1 cellular context compared by ENCODE assay signal in the genomic region with DNA sequence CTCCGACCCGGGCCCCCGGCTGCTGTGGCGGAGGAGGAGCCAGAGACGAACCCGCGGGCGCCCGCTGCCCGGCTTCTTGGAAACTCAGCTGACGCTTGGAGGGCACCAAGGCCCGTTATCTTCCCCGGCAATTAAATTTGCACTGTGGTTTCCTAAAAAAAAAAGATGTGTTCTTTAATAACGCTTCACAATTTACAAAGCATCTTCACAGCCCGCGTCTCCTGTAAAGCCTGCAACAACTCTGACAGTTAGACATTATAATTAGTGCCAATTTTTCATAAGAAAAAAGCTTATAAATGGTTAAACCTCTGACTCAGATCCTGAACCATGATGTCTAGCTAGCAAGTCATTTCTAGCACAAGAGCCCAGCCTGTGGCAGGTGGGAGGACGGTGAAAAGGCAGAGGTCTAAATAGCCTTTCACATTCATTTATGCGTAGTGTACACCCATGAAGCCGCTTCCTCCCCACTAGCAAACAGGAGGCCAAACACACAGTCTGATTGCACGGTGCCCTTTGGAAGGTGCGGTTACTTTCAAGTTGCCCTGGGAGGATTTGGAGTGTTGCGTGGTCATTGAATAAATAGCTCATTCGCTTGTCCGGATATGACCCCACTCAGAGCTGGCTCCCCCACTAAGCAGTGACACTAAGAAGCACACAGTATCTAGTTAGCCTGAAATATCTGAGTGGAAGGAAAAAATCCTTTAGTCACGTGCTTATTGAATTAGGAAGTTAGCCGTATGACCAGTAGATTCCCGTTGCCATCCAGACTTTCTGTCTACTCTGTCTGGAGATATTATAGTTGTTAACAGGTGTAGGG.
TF ChIP-seq lines count a peak whose summit lies in the region.

No MANE protein-coding gene starts in this region.

TF ChIP-seq in K562, 482 proteins besides CTCF, POLR2A, EP300 and RAD21 (continued from another document):
- TF ChIP-seq, protein P1, sequence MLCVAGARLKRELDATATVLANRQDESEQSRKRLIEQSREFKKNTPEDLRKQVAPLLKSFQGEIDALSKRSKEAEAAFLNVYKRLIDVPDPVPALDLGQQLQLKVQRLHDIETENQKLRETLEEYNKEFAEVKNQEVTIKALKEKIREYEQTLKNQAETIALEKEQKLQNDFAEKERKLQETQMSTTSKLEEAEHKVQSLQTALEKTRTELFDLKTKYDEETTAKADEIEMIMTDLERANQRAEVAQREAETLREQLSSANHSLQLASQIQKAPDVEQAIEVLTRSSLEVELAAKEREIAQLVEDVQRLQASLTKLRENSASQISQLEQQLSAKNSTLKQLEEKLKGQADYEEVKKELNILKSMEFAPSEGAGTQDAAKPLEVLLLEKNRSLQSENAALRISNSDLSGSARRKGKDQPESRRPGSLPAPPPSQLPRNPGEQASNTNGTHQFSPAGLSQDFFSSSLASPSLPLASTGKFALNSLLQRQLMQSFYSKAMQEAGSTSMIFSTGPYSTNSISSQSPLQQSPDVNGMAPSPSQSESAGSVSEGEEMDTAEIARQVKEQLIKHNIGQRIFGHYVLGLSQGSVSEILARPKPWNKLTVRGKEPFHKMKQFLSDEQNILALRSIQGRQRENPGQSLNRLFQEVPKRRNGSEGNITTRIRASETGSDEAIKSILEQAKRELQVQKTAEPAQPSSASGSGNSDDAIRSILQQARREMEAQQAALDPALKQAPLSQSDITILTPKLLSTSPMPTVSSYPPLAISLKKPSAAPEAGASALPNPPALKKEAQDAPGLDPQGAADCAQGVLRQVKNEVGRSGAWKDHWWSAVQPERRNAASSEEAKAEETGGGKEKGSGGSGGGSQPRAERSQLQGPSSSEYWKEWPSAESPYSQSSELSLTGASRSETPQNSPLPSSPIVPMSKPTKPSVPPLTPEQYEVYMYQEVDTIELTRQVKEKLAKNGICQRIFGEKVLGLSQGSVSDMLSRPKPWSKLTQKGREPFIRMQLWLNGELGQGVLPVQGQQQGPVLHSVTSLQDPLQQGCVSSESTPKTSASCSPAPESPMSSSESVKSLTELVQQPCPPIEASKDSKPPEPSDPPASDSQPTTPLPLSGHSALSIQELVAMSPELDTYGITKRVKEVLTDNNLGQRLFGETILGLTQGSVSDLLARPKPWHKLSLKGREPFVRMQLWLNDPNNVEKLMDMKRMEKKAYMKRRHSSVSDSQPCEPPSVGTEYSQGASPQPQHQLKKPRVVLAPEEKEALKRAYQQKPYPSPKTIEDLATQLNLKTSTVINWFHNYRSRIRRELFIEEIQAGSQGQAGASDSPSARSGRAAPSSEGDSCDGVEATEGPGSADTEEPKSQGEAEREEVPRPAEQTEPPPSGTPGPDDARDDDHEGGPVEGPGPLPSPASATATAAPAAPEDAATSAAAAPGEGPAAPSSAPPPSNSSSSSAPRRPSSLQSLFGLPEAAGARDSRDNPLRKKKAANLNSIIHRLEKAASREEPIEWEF (CRISPR knock-in tag; IDR thresholded peaks at IDR 0.05), result peak; percentile 53; the same call in 1 of the 2 replicates
- TF ChIP-seq FOXP4 (CRISPR knock-in tag; IDR thresholded peaks at IDR 0.05; ENCODE audit: borderline replicate concordance), result no peak
- no peak for TF ChIP-seq ZNF41 (CRISPR knock-in tag; conservative IDR thresholded peaks at IDR 0.05)
- TF ChIP-seq LARP7 (IDR thresholded peaks at IDR 0.05), result no peak
- TF ChIP-seq RAD51 (IDR thresholded peaks at IDR 0.05; ENCODE audit: borderline replicate concordance, low read depth), result peak; percentile 50; the same call in 1 of the 2 replicates
- 0 out of 2 replicates have a peak, but pooled peaks have one; percentile 19 for TF ChIP-seq FOSL1 (tag; conservative IDR thresholded peaks at IDR 0.05)
- TF ChIP-seq TFE3 (CRISPR knock-in tag; IDR thresholded peaks at IDR 0.05), result peak; percentile 90
- peak; percentile 0 for TF ChIP-seq CCNT2 (IDR thresholded peaks at IDR 0.05; ENCODE audit: borderline replicate concordance, extremely low read depth, insufficient read length, low read depth, low read length)
- TF ChIP-seq, protein P2, sequence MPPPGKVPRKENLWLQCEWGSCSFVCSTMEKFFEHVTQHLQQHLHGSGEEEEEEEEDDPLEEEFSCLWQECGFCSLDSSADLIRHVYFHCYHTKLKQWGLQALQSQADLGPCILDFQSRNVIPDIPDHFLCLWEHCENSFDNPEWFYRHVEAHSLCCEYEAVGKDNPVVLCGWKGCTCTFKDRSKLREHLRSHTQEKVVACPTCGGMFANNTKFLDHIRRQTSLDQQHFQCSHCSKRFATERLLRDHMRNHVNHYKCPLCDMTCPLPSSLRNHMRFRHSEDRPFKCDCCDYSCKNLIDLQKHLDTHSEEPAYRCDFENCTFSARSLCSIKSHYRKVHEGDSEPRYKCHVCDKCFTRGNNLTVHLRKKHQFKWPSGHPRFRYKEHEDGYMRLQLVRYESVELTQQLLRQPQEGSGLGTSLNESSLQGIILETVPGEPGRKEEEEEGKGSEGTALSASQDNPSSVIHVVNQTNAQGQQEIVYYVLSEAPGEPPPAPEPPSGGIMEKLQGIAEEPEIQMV (tag; conservative IDR thresholded peaks at IDR 0.05; ENCODE audit: low read depth), result no peak
